In the genomic region with DNA sequence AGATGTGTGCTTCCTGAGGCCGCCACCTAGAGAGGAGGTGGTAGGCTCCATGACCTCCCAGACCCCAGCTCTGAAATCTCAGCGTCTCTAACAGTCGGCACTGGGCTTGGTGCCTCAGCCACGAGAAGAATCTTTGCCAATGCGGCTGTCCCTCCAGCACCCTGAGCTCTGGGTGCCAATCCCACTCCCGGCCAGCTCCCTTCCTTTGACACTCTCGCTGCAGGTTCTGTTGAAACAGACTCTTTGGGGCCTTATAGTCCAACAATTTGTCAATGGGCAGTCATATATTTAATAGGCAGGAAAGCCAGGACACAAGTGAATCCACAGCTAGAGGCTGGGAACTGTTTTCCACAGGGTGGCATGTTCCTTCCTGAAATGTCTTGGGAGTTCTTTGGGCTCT, we compare ENCODE assay signal across 33 cellular contexts. TPM values are rescaled to one million over a fixed set of nuclear protein-coding genes. Genes with fewer than 3 reads are reported as not detected.
"Had no signal": no experiment of that assay in that cellular context is flagged by ENCODE, and none has a peak within 500 bp of the region (broad histone marks: within the 10 kb centered on the region; RNA-seq: fewer than 3 reads in every experiment).

No MANE protein-coding gene starts in this region.

- H3K9me3 ChIP-seq: neutrophil, ovary, psoas muscle, right lobe of liver, sigmoid colon, stomach, thoracic aorta, thyroid gland, upper lobe of left lung had no signal

- H3K27ac Mint-ChIP-seq: naive thymus-derived CD4-positive, alpha-beta T cell; natural killer cell; nephron; neural progenitor cell; progenitor cell of endocrine pancreas; stimulated activated effector memory CD8-positive, alpha-beta T cell treated with anti-CD3 and anti-CD28 coated beads, Interleukin-12 subunit alpha, Interleukin-12 subunit beta, amount 100 ng/mL, for 72 hours; stimulated activated naive B cell treated with anti-CD40 and anti-IgM and Interleukin-4, amounts not matched to agents 10 μg/mL and 1 μg/mL and 100 μg/mL, for 72 hours; stimulated activated naive CD8-positive, alpha-beta T cell treated with anti-CD3 and anti-CD28 coated beads, Interleukin-15, Interleukin-2, amounts not matched to agents 100 ng/mL and 50 ng/mL, for 24 hours had no signal

- DNase-seq: naive thymus-derived CD4-positive, alpha-beta T cell; natural killer cell; nucleus accumbens; ovary; posterior cingulate gyrus; psoas muscle; right cardiac atrium; right lobe of liver; sigmoid colon; stimulated activated CD4-positive, alpha-beta T cell treated with anti-CD3 and anti-CD28 coated beads, Interleukin-15, amount 100 ng/mL, for 24 hours; stimulated activated CD4-positive, alpha-beta T cell treated with anti-CD3 and anti-CD28 coated beads, Interleukin-2, amount 100 ng/mL, for 24 hours; stimulated activated CD4-positive, alpha-beta T cell treated with anti-CD3 and anti-CD28 coated beads, Interleukin-2, amount 100 ng/mL, for 48 hours; stimulated activated CD4-positive, alpha-beta T cell treated with anti-CD3 and anti-CD28 coated beads, Interleukin-4, amount 100 ng/mL, for 24 hours; stimulated activated naive B cell treated with anti-CD40 and anti-IgM and Interleukin-4, amounts not matched to agents 10 μg/mL and 1 μg/mL and 100 μg/mL, for 72 hours; stimulated activated naive CD4-positive, alpha-beta T cell treated with Interleukin-2 at 50 U/mL for 16 hours; stomach; thyroid gland; trophoblast cell; upper lobe of left lung had no signal

- H3K4me3 ChIP-seq: neural progenitor cell, ovary, psoas muscle, right lobe of liver, sigmoid colon, stomach, thoracic aorta, thyroid gland, tibial nerve, upper lobe of left lung had no signal

- H3K27ac ChIP-seq: neural progenitor cell, neutrophil, ovary, parathyroid adenoma, psoas muscle, right lobe of liver, sigmoid colon, stomach, thoracic aorta, thyroid gland, tibial nerve, upper lobe of left lung had no signal

- H3K4me3 Mint-ChIP-seq: naive thymus-derived CD4-positive, alpha-beta T cell; natural killer cell; nephron; neural progenitor cell; stimulated activated effector memory CD8-positive, alpha-beta T cell treated with anti-CD3 and anti-CD28 coated beads, Interleukin-12 subunit alpha, Interleukin-12 subunit beta, amount 100 ng/mL, for 72 hours; stimulated activated naive B cell treated with anti-CD40 and anti-IgM and Interleukin-4, amounts not matched to agents 10 μg/mL and 1 μg/mL and 100 μg/mL, for 72 hours; stimulated activated naive CD8-positive, alpha-beta T cell treated with anti-CD3 and anti-CD28 coated beads, Interleukin-15, Interleukin-2, amounts not matched to agents 100 ng/mL and 50 ng/mL, for 24 hours had no signal

- H3K9ac ChIP-seq: neural progenitor cell, parathyroid adenoma had no signal

- H3K27me3 ChIP-seq: neural progenitor cell, ovary, right lobe of liver, thyroid gland, tibial nerve, upper lobe of left lung had no signal

- H2AFZ ChIP-seq: neural progenitor cell, parathyroid adenoma had no signal

- H3K4me1 ChIP-seq: neural progenitor cell, parathyroid adenoma, psoas muscle, right lobe of liver, sigmoid colon, stomach, tibial nerve, upper lobe of left lung had no signal

- ATAC-seq: naive thymus-derived CD4-positive, alpha-beta T cell; natural killer cell; psoas muscle; right cardiac atrium; right lobe of liver; stimulated activated effector memory CD8-positive, alpha-beta T cell treated with anti-CD3 and anti-CD28 coated beads, Interleukin-12 subunit alpha, Interleukin-12 subunit beta, amount 100 ng/mL, for 72 hours; stimulated activated naive B cell treated with anti-CD40 and anti-IgM and Interleukin-4, amounts not matched to agents 10 μg/mL and 1 μg/mL and 100 μg/mL, for 72 hours had no signal

- H3K4me1 Mint-ChIP-seq: naive thymus-derived CD4-positive, alpha-beta T cell; natural killer cell; nephron; stimulated activated effector memory CD8-positive, alpha-beta T cell treated with anti-CD3 and anti-CD28 coated beads, Interleukin-12 subunit alpha, Interleukin-12 subunit beta, amount 100 ng/mL, for 72 hours; stimulated activated naive B cell treated with anti-CD40 and anti-IgM and Interleukin-4, amounts not matched to agents 10 μg/mL and 1 μg/mL and 100 μg/mL, for 72 hours had no signal

- H3K9me3 Mint-ChIP-seq: natural killer cell; nephron; neural progenitor cell; stimulated activated effector memory CD8-positive, alpha-beta T cell treated with anti-CD3 and anti-CD28 coated beads, Interleukin-12 subunit alpha, Interleukin-12 subunit beta, amount 100 ng/mL, for 72 hours; stimulated activated naive B cell treated with anti-CD40 and anti-IgM and Interleukin-4, amounts not matched to agents 10 μg/mL and 1 μg/mL and 100 μg/mL, for 72 hours; stimulated activated naive CD8-positive, alpha-beta T cell treated with anti-CD3 and anti-CD28 coated beads, Interleukin-15, Interleukin-2, amounts not matched to agents 100 ng/mL and 50 ng/mL, for 24 hours had no signal

- H3K36me3 Mint-ChIP-seq: naive thymus-derived CD4-positive, alpha-beta T cell; natural killer cell; neural progenitor cell; stimulated activated effector memory CD8-positive, alpha-beta T cell treated with anti-CD3 and anti-CD28 coated beads, Interleukin-12 subunit alpha, Interleukin-12 subunit beta, amount 100 ng/mL, for 72 hours; stimulated activated naive B cell treated with anti-CD40 and anti-IgM and Interleukin-4, amounts not matched to agents 10 μg/mL and 1 μg/mL and 100 μg/mL, for 72 hours had no signal

- H3K36me3 ChIP-seq: neural progenitor cell, neutrophil, ovary, right lobe of liver, sigmoid colon, stomach, thoracic aorta, thyroid gland, tibial nerve, upper lobe of left lung had no signal

- H3K4me2 ChIP-seq: neural progenitor cell had no signal

RNA-seq across cellular contexts. Expression of gene PRMT8, which starts 52.8 kb away (rescaled TPM):
- total RNA-seq: naive thymus-derived CD4-positive, alpha-beta T cell; natural killer cell; omental fat pad; psoas muscle; renal cortical epithelial cell; right lobe of liver; skeletal muscle tissue; stomach; subcutaneous adipose tissue; thoracic aorta; tibial nerve; ureter had no signal
- polyA plus RNA-seq: naive thymus-derived CD4-positive, alpha-beta T cell; stomach had no signal
